Comparison of ENCODE assay signal across 9 cellular contexts in the genomic region with DNA sequence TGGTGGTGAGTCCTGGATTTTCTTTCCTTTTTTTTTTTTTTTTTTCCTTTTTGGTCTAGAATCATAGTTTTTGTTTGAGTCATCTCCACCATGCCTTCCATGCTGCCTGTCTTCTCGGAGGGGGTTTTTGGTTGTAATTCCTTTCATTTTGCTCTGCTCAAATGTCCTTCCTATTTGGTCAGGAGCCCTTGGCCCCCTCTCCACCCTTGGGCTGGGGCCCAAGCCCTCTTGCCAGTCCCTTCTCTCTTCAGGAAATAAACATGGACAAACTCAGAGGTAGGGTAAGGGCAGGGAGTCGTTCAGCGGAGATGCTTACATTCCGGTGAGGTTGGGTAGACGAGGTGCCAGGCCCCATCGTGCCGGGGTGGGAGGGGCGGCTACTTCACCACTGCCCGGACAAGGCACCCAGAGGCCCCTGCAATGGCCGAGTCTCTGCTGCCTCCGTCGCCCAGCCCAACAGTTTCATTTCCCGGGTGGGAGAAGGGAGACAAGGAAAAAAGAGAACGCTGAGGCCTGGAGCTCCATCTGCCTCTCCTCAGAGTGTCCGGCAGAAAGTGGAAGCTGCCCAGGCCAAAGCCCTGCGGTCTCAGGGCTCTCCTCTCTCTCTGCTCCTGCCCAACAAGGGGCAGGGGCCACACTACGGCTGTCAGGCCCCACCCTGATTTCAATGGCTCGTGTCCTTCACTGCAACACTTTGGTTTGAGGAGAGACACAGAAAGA. TPM values are rescaled to one million over a fixed set of nuclear protein-coding genes. Genes with fewer than 3 reads are reported as not detected.
DNase-seq lines count a peak whose midpoint lies in the region; ATAC-seq, FAIRE-seq and TF ChIP-seq lines count a peak whose summit lies in the region.
"Had no signal": no experiment of that assay in that cellular context is flagged by ENCODE, and none has a peak within 500 bp of the region (broad histone marks: within the 10 kb centered on the region; RNA-seq: fewer than 3 reads in every experiment).

No MANE protein-coding gene starts in this region.

- H3K4me1 Mint-ChIP-seq in chondrocyte (ENCODE audit: low read depth), result peaks cover 21% of the 10 kb centered on the region
- peaks cover 11% of the 10 kb centered on the region for H3K4me1 Mint-ChIP-seq in neural progenitor cell

- H3K4me3 Mint-ChIP-seq in chondrocyte (ENCODE audit: unreplicated experiment) (peak overlapping the region; percentile 46), neural progenitor cell (no peak overlapping the region)

- H2AFZ ChIP-seq in neural progenitor cell (replicated peaks), result peak overlapping the region; percentile 85

- no peaks in the 10 kb centered on the region for H3K79me2 ChIP-seq in neural progenitor cell (ENCODE audit: low read depth)

- peaks cover 17% of the 10 kb centered on the region for H3F3A ChIP-seq in neural progenitor cell (ENCODE audit: low read depth)

- H3K27me3 ChIP-seq in BLaER1, result no peaks in the 10 kb centered on the region
- no peaks in the 10 kb centered on the region for H3K27me3 ChIP-seq in neural progenitor cell

- H3K9me3 Mint-ChIP-seq in chondrocyte (ENCODE audit: low read depth) (no peaks in the 10 kb centered on the region), neural progenitor cell (no peaks in the 10 kb centered on the region)

- DNase-seq in HTR-8/SVneo (ENCODE audit: insufficient read length, low spot score) (peak; percentile 57), chondrocyte (ENCODE audit: low spot score) (no peak), neural progenitor cell (ENCODE audit: low spot score) (no peak), NCI-H345 (lab: John Stamatoyannopoulos, UW) (no peak), NCI-H128 (lab: John Stamatoyannopoulos, UW; ENCODE audit: unreplicated experiment) (no peak), cerebellum (ENCODE audit: low spot score) (no peak)
- DNase-seq: activated CD8-positive, alpha-beta memory T cell treated with anti-CD3 and anti-CD28 coated beads, Interleukin-2, amount 50 U/mL, for 4 hours had no signal

- peak; percentile 51 for FAIRE-seq in HTR-8/SVneo (lab: Jason Lieb, UNC)

- H3K4me2 ChIP-seq in BLaER1, result peak overlapping the region; percentile 97
- H3K4me2 ChIP-seq in neural progenitor cell, result no peak overlapping the region

- peak overlapping the region; percentile 92 for H3K27ac ChIP-seq in BLaER1
- H3K27ac ChIP-seq in neural progenitor cell, result no peak overlapping the region

- TF ChIP-seq CTCF in chondrocyte (IDR thresholded peaks at IDR 0.05) (no peak), neural progenitor cell (IDR thresholded peaks at IDR 0.05) (no peak)

- peaks cover 79% of the 10 kb centered on the region for H3K4me1 ChIP-seq in BLaER1
- peaks cover 5% of the 10 kb centered on the region for H3K4me1 ChIP-seq in neural progenitor cell

- peak overlapping the region; percentile 95 for H3K27ac Mint-ChIP-seq in chondrocyte (ENCODE audit: unreplicated experiment)
- peak overlapping the region; percentile 30 for H3K27ac Mint-ChIP-seq in neural progenitor cell

- ATAC-seq in GM19395 (IDR thresholded peaks at IDR 0.05; ENCODE audit: unreplicated experiment), result no peak

- H3K36me3 Mint-ChIP-seq in chondrocyte (ENCODE audit: low read depth) (peaks cover 5% of the 10 kb centered on the region), neural progenitor cell (peaks cover 4% of the 10 kb centered on the region)

- H3K9me3 ChIP-seq in BLaER1 (no peaks in the 10 kb centered on the region), neural progenitor cell (ENCODE audit: low read depth) (no peaks in the 10 kb centered on the region)

- no peaks in the 10 kb centered on the region for H3K27me3 Mint-ChIP-seq in chondrocyte (ENCODE audit: low read depth)
- peaks cover 11% of the 10 kb centered on the region for H3K27me3 Mint-ChIP-seq in neural progenitor cell (ENCODE audit: insufficient read depth, low read depth)

- peak overlapping the region; percentile 60 for H3K4me3 ChIP-seq in BLaER1
- no peak overlapping the region for H3K4me3 ChIP-seq in neural progenitor cell

- H4K20me1 ChIP-seq in BLaER1 (peaks cover 4% of the 10 kb centered on the region), neural progenitor cell (ENCODE audit: low read depth) (no peaks in the 10 kb centered on the region)

- H3K36me3 ChIP-seq in BLaER1 (peaks cover 13% of the 10 kb centered on the region), neural progenitor cell (no peaks in the 10 kb centered on the region)

- H3K9ac ChIP-seq in BLaER1, result peak overlapping the region; percentile 75
- H3K9ac ChIP-seq in neural progenitor cell, result no peak overlapping the region

RNA-seq across cellular contexts. Expression of gene ZNF574, which starts 12.7 kb away (rescaled TPM):
- total RNA-seq in chondrocyte, result 11.2 to 13.0 TPM (median 12.4 TPM) in 3 replicates
- 13.4 and 35.6 TPM in 2 replicates for total RNA-seq in neural progenitor cell (ENCODE audit: low replicate concordance)
- total RNA-seq in cerebellum, result 12.4 TPM

RNA-seq across cellular contexts. Expression of gene GRIK5, which starts 18.6 kb away (rescaled TPM):
- 0.36 to 0.59 TPM (median 0.37 TPM) in 3 replicates for total RNA-seq in chondrocyte
- 5.8 and 19.4 TPM in 2 replicates for total RNA-seq in neural progenitor cell (ENCODE audit: low replicate concordance)
- total RNA-seq in cerebellum, result 19.6 TPM

RNA-seq across cellular contexts. Expression of gene POU2F2, which starts 43.6 kb away (rescaled TPM):
- total RNA-seq in chondrocyte (0.58 to 1.5 TPM (median 0.62 TPM) in 3 replicates), neural progenitor cell (ENCODE audit: low replicate concordance) (0.31 and 0.69 TPM in 2 replicates), cerebellum (3.7 TPM)
